ENCODE assay signal across 8 cellular contexts in genomic region chr16:66588981-66589713, GRCh38. TPM values are rescaled to one million over a fixed set of nuclear protein-coding genes. Genes with fewer than 3 reads are reported as not detected.
DNase-seq lines count a peak whose midpoint lies in the region; ATAC-seq and TF ChIP-seq lines count a peak whose summit lies in the region.

No MANE protein-coding gene starts in this region.

- no peak overlapping the region for H2AFZ ChIP-seq in Loucy (ENCODE audit: low read length)

- H3K4me3 ChIP-seq in Loucy (ENCODE audit: low read length, poor library complexity, severe bottlenecking) (no peak overlapping the region), esophagus muscularis mucosa (no peak overlapping the region)

- H3F3A ChIP-seq in Loucy (ENCODE audit: low read depth), result no peaks in the 10 kb centered on the region

- H3K36me3 Mint-ChIP-seq in activated CD8-positive, alpha-beta T cell treated with anti-CD3 and anti-CD28 coated beads, Interleukin-2, amount 10 ng/mL, durations not matched to agents 7 days and 5 days (ENCODE audit: low read depth), result no peaks in the 10 kb centered on the region

- H3K27ac ChIP-seq in esophagus muscularis mucosa (replicated peaks in 1 of 4), result no peak overlapping the region

- TF ChIP-seq CTCF in GM20000 (IDR thresholded peaks at IDR 0.05; ENCODE audit: extremely low read depth, missing control alignments), result peak; percentile 86
- TF ChIP-seq CTCF in Loucy (conservative IDR thresholded peaks at IDR 0.05; ENCODE audit: low read length), result peak; percentile 99
- TF ChIP-seq CTCF in esophagus muscularis mucosa (IDR thresholded peaks at IDR 0.05), result peak; percentile 30 to 51 (median 38)

- WGBS in esophagus muscularis mucosa, result 77% methylated on average over 5 of the region's 8 CpGs

- H3K36me3 ChIP-seq in Loucy (ENCODE audit: insufficient read depth, low read length) (no peaks in the 10 kb centered on the region), esophagus muscularis mucosa (no peaks in the 10 kb centered on the region)

- POLR2A ChIA-PET in activated CD8-positive, alpha-beta T cell treated with anti-CD3 and anti-CD28 coated beads, Interleukin-2, amount 10 ng/mL, durations not matched to agents 7 days and 5 days (lab: Charles Lee), result interaction anchor here (2.3 to 2.5 kb wide), 2 partner anchors 15 to 36 kb away, joined by 16 to 21 read pairs; partner anchors contain the start of genes CKLF and CMTM3

- H3K9me2 ChIP-seq in Loucy (replicated peaks; ENCODE audit: low read depth, low read length), result no peaks in the 10 kb centered on the region

- DNase-seq in AG20443 (ENCODE audit: low spot score) (peak; percentile 46), GM20000 (ENCODE audit: low spot score) (peak; percentile 82), esophagus muscularis mucosa (ENCODE audit: extremely low spot score) (no peak), pons (ENCODE audit: low spot score) (peak; percentile 61), COLO829 (ENCODE audit: low spot score) (no peak), occipital lobe (lab: John Stamatoyannopoulos, UW) (no peak)
- DNase-seq in activated CD8-positive, alpha-beta T cell treated with anti-CD3 and anti-CD28 coated beads, Interleukin-2, amount 10 ng/mL, durations not matched to agents 7 days and 5 days, result peak; percentile 83

- H3K27ac Mint-ChIP-seq in activated CD8-positive, alpha-beta T cell treated with anti-CD3 and anti-CD28 coated beads, Interleukin-2, amount 10 ng/mL, durations not matched to agents 7 days and 5 days, result peak overlapping the region; percentile 55

- H3K79me2 ChIP-seq in Loucy (ENCODE audit: insufficient read depth, low read length), result no peaks in the 10 kb centered on the region

- no peaks in the 10 kb centered on the region for H4K20me1 ChIP-seq in Loucy (ENCODE audit: insufficient read depth, low read length, poor library complexity, severe bottlenecking)

- no peak for TF ChIP-seq POLR2A in esophagus muscularis mucosa (IDR thresholded peaks at IDR 0.05; ENCODE audit: low read depth)

- H3K4me2 ChIP-seq in Loucy (ENCODE audit: low read depth, low read length, poor library complexity, severe bottlenecking), result no peak overlapping the region

- H3K27me3 ChIP-seq in Loucy (ENCODE audit: insufficient read depth, low read length, poor library complexity, severe bottlenecking) (no peaks in the 10 kb centered on the region), esophagus muscularis mucosa (no peaks in the 10 kb centered on the region)

- no peaks in the 10 kb centered on the region for H3K9me3 ChIP-seq in Loucy (ENCODE audit: insufficient read depth, low read depth, low read length)
- peaks cover 0 to 3% (median 0%) of the 10 kb centered on the region in 4 donors for H3K9me3 ChIP-seq in esophagus muscularis mucosa

- no peak overlapping the region for H3K9ac ChIP-seq in Loucy (ENCODE audit: low read depth, low read length, poor library complexity, severe bottlenecking)

- H3K4me1 ChIP-seq in Loucy (ENCODE audit: insufficient read depth, low read length, poor library complexity, severe bottlenecking), result peaks cover 16% of the 10 kb centered on the region
- H3K4me1 ChIP-seq in esophagus muscularis mucosa, result peaks cover 0 to 4% (median 0%) of the 10 kb centered on the region in 4 donors

- ATAC-seq in activated CD8-positive, alpha-beta T cell treated with anti-CD3 and anti-CD28 coated beads, Interleukin-2, amount 10 ng/mL, durations not matched to agents 7 days and 5 days, result peak; percentile 88

- H3K4me3 Mint-ChIP-seq in activated CD8-positive, alpha-beta T cell treated with anti-CD3 and anti-CD28 coated beads, Interleukin-2, amount 10 ng/mL, durations not matched to agents 7 days and 5 days, result peak overlapping the region; percentile 55

- H3K4me1 Mint-ChIP-seq in activated CD8-positive, alpha-beta T cell treated with anti-CD3 and anti-CD28 coated beads, Interleukin-2, amount 10 ng/mL, durations not matched to agents 7 days and 5 days (ENCODE audit: low read depth), result peaks cover 52% of the 10 kb centered on the region

- CTCF ChIA-PET in activated CD8-positive, alpha-beta T cell treated with anti-CD3 and anti-CD28 coated beads, Interleukin-2, amount 10 ng/mL, durations not matched to agents 7 days and 5 days (lab: Charles Lee), result interaction anchor here (0.5 to 3.1 kb wide), 33 partner anchors 9 to 232 kb away, joined by 3 to 57 read pairs (median 7); partner anchors contain the start of genes CKLF, CMTM2 and CMTM3

- H3K27me3 Mint-ChIP-seq in activated CD8-positive, alpha-beta T cell treated with anti-CD3 and anti-CD28 coated beads, Interleukin-2, amount 10 ng/mL, durations not matched to agents 7 days and 5 days (ENCODE audit: low read depth), result no peaks in the 10 kb centered on the region

- H3K9me3 Mint-ChIP-seq in activated CD8-positive, alpha-beta T cell treated with anti-CD3 and anti-CD28 coated beads, Interleukin-2, amount 10 ng/mL, durations not matched to agents 7 days and 5 days (ENCODE audit: insufficient read depth), result peaks cover 5% of the 10 kb centered on the region

- TF ChIP-seq EP300 in esophagus muscularis mucosa (IDR thresholded peaks at IDR 0.05), result no peak

- intact Hi-C loops in esophagus muscularis mucosa (cut with DNase I), result loop anchor here (5.0 kb wide), 1 partner anchor 107 kb away; no protein-coding TSS in a partner anchor

RNA-seq across cellular contexts. Expression of gene CMTM2, which starts 9.9 kb away (rescaled TPM):
- total RNA-seq in activated CD8-positive, alpha-beta T cell treated with anti-CD3 and anti-CD28 coated beads, Interleukin-2, amount 10 ng/mL, durations not matched to agents 7 days and 5 days, result under 1 TPM; 0.68 to 0.82 TPM
- 1 to 10 TPM in 1 of 4 donors, not detected in 3; 1.8 TPM for total RNA-seq in esophagus muscularis mucosa
- total RNA-seq in occipital lobe, result not detected

RNA-seq across cellular contexts. Expression of gene CMTM3, which starts 15.4 kb away (rescaled TPM):
- total RNA-seq in activated CD8-positive, alpha-beta T cell treated with anti-CD3 and anti-CD28 coated beads, Interleukin-2, amount 10 ng/mL, durations not matched to agents 7 days and 5 days, result 100 to 1,000 TPM; 102 to 104 TPM
- total RNA-seq in esophagus muscularis mucosa (10 to 100 TPM; 13.7 to 24.5 (median 17.3) TPM), occipital lobe (8.7 TPM)

RNA-seq across cellular contexts. Expression of gene CMTM1, which starts 22.9 kb away (rescaled TPM):
- 10 to 100 TPM; 13.6 to 15.0 TPM for total RNA-seq in activated CD8-positive, alpha-beta T cell treated with anti-CD3 and anti-CD28 coated beads, Interleukin-2, amount 10 ng/mL, durations not matched to agents 7 days and 5 days
- total RNA-seq in esophagus muscularis mucosa (1 to 10 TPM in 3 of 4 donors, not detected in 1; 1.4 to 2.0 (median 1.7) TPM), occipital lobe (2.7 TPM)

RNA-seq across cellular contexts. Expression of gene CKLF, which starts 36.8 kb away (rescaled TPM):
- 100 to 1,000 TPM; 137 to 139 TPM for total RNA-seq in activated CD8-positive, alpha-beta T cell treated with anti-CD3 and anti-CD28 coated beads, Interleukin-2, amount 10 ng/mL, durations not matched to agents 7 days and 5 days
- total RNA-seq in esophagus muscularis mucosa (10 to 100 TPM; 18.1 to 28.2 (median 24.2) TPM), occipital lobe (37.0 TPM)

RNA-seq across cellular contexts. Expression of gene TK2, which starts 39.2 kb away (rescaled TPM):
- total RNA-seq in activated CD8-positive, alpha-beta T cell treated with anti-CD3 and anti-CD28 coated beads, Interleukin-2, amount 10 ng/mL, durations not matched to agents 7 days and 5 days, result 1 to 10 TPM; 5.7 to 6.4 TPM
- 10 to 100 TPM; 26.3 to 35.2 (median 30.0) TPM for total RNA-seq in esophagus muscularis mucosa
- total RNA-seq in occipital lobe, result 26.4 TPM

Comparison
In these comparisons a context has a peak if more than half of its experiments do, and no peak if none do; other contexts are left out.
1. DNase-seq: peak in AG20443 (single experiment), GM20000 (single experiment), activated CD8-positive, alpha-beta T cell treated with anti-CD3 and anti-CD28 coated beads, Interleukin-2, amount 10 ng/mL, durations not matched to agents 7 days and 5 days (single experiment) and pons (single experiment); none in esophagus muscularis mucosa (single experiment), COLO829 (single experiment) and occipital lobe (single experiment).
2. CTCF ChIP-seq: peak in every context shown above with its lines; median percentile 99 in Loucy; 86 in GM20000; 38 in esophagus muscularis mucosa.
3. RNA of gene CMTM3, which starts 15.4 kb away (total RNA-seq): 102 to 104 TPM in activated CD8-positive, alpha-beta T cell treated with anti-CD3 and anti-CD28 coated beads, Interleukin-2, amount 10 ng/mL, durations not matched to agents 7 days and 5 days; 13.7 to 24.5 TPM in esophagus muscularis mucosa and 8.7 TPM in occipital lobe (single experiment); every median in the first group is over 4 times any median in the second.